ENCODE assay signal across 8 cellular contexts in genomic region chr5:131163315-131164119, GRCh38. TPM values are rescaled to one million over a fixed set of nuclear protein-coding genes. Genes with fewer than 3 reads are reported as not detected.
DNase-seq lines count a peak whose midpoint lies in the region; TF ChIP-seq lines count a peak whose summit lies in the region.

No MANE protein-coding gene starts in this region.

- WGBS in testis, 2 donors = 24 to 31% methylated on average over 9 of the region's 9 CpGs

- H3F3A ChIP-seq in DOHH2 (ENCODE audit: control insufficient read depth, insufficient read depth) = peaks cover 9% of the 10 kb centered on the region

- H3K4me3 ChIP-seq in DOHH2 (ENCODE audit: low read length) (peak overlapping the region; percentile 87), ascending aorta (peak overlapping the region; percentile 82 to 83), testis (peak overlapping the region; percentile 79 to 86)

- TF ChIP-seq CTCF in DOHH2 (IDR thresholded peaks at IDR 0.05; ENCODE audit: low read depth, low read length, poor library complexity, severe bottlenecking) (no peak), ascending aorta (IDR thresholded peaks at IDR 0.05) (no peak), testis (IDR thresholded peaks at IDR 0.05) (no peak)

- DNase-seq in LHCN-M2 (ENCODE audit: low read depth) = peak; percentile 39
- no peak for DNase-seq in ascending aorta (ENCODE audit: low spot score in 2 of 2)
- peak; percentile 26 for DNase-seq in kidney glomerular epithelial cell (lab: John Stamatoyannopoulos, UW)
- no peak for DNase-seq in testis
- no peak for DNase-seq in GDM1 (lab: John Stamatoyannopoulos, UW)
- DNase-seq in ureter (ENCODE audit: low spot score) = no peak
- DNase-seq in activated CD4-positive, alpha-beta T cell treated with anti-CD3 and anti-CD28 coated beads, Interleukin-2, amount 50 U/mL, for 4 hours = no peak

- peaks cover 59% of the 10 kb centered on the region for H3K79me2 ChIP-seq in DOHH2 (ENCODE audit: control insufficient read depth, low read length)

- peak overlapping the region; percentile 84 for H3K4me2 ChIP-seq in DOHH2 (ENCODE audit: low read length)

- H3K27ac ChIP-seq in DOHH2 (ENCODE audit: low read depth, low read length) (peak overlapping the region; percentile 75), ascending aorta (peak overlapping the region; percentile 92 to 94), testis (peak overlapping the region; percentile 16 to 93)

- peaks cover 15% of the 10 kb centered on the region for H4K20me1 ChIP-seq in DOHH2 (ENCODE audit: control insufficient read depth, insufficient read depth, low read depth, low read length)

- intact Hi-C loops in ascending aorta (cut with DNase I) (loop anchor here (2.0 to 10.0 kb wide), 3 partner anchors 253 to 1261 kb away; partner anchors contain the start of gene RAPGEF6), testis (cut with DNase I; ENCODE audit: low total_unique reads) (loop anchor here (10.0 kb wide), 1 partner anchor 101 kb away; the partner anchor contains the start of gene CDC42SE2)

- H3K4me1 ChIP-seq in DOHH2 (ENCODE audit: control insufficient read depth, low read length) (peaks cover 28% of the 10 kb centered on the region), ascending aorta (peaks cover 0 to 10% of the 10 kb centered on the region in 2 donors), testis (peaks cover 3% of the 10 kb centered on the region)

- H3K36me3 ChIP-seq in DOHH2 (ENCODE audit: control insufficient read depth, low read length) (peaks cover 64% of the 10 kb centered on the region), ascending aorta (peaks cover 34 to 40% of the 10 kb centered on the region in 2 donors), testis (ENCODE audit: low read depth, missing control alignments) (no peaks in the 10 kb centered on the region)

- no peaks in the 10 kb centered on the region for H3K9me3 ChIP-seq in DOHH2 (ENCODE audit: control insufficient read depth, insufficient read depth, low read length)
- no peaks in the 10 kb centered on the region for H3K9me3 ChIP-seq in ascending aorta
- H3K9me3 ChIP-seq in testis = no peaks in the 10 kb centered on the region

- no peak for TF ChIP-seq POLR2A in testis (IDR thresholded peaks at IDR 0.05)

- H3K9me2 ChIP-seq in DOHH2 (replicated peaks; ENCODE audit: control insufficient read depth, low read length) = no peaks in the 10 kb centered on the region

- H3K27me3 ChIP-seq in DOHH2 (ENCODE audit: control insufficient read depth, low read length) (no peaks in the 10 kb centered on the region), ascending aorta (no peaks in the 10 kb centered on the region), testis (no peaks in the 10 kb centered on the region)

RNA-seq across cellular contexts. Expression of gene HINT1, which starts 1.5 kb away (rescaled TPM):
- 198 and 227 TPM in 2 replicates for total RNA-seq in LHCN-M2 (2014; rRNA removed)
- 544 TPM for polyA plus RNA-seq in LHCN-M2 (2012)
- 78.9 TPM for total RNA-seq in ascending aorta
- 100 to 1,000 TPM; 102 to 104 TPM for total RNA-seq in testis
- polyA plus RNA-seq in testis (ENCODE audit: insufficient read depth, low read depth, low replicate concordance) = 222 TPM
- 128 TPM for total RNA-seq in ureter

RNA-seq across cellular contexts. Expression of gene LYRM7, which starts 7.2 kb away (rescaled TPM):
- total RNA-seq in LHCN-M2 (2014; rRNA removed) = 14.1 and 16.9 TPM in 2 replicates
- polyA plus RNA-seq in LHCN-M2 (2012) = 3.0 TPM
- 0.32 TPM for total RNA-seq in ascending aorta
- total RNA-seq in testis = 10 to 100 TPM; 12.1 to 13.2 TPM
- 14.4 TPM for polyA plus RNA-seq in testis (ENCODE audit: insufficient read depth, low read depth, low replicate concordance)
- 16.4 TPM for total RNA-seq in ureter

Comparison
In these comparisons a context has a peak if more than half of its experiments do, and no peak if none do; other contexts are left out.
1. DNase-seq: peak in LHCN-M2 (single experiment) and kidney glomerular epithelial cell (single experiment); none in ascending aorta (0 of 2), testis (single experiment), GDM1 (single experiment), ureter (single experiment) and activated CD4-positive, alpha-beta T cell treated with anti-CD3 and anti-CD28 coated beads, Interleukin-2, amount 50 U/mL, for 4 hours (0 of 2).
2. Peak in every context shown above with its lines, with median percentiles within 50 percentile points of each other: H3K27ac ChIP-seq and H3K4me3 ChIP-seq.